Comparison of ENCODE assay signal across 29 cellular contexts in the genomic region with DNA sequence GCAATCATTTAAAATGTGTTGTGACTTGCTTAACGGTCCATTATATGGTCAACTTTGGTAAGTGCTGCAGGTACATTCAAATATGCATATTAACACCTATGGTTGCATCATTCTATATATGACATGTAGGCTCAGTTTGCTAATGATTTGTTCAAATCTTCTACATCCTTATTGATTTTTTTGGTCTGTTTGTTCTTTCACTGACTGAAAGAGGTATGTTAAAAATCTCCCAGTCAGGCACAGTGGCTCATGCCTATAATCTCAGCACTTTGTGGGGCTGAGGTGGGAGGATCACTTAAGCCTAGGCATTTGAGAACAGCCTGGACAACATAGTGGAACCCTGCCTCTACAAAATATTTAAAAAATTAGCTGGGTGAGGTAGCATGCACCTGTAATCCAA.
"Had no signal": no experiment of that assay in that cellular context is flagged by ENCODE, and none has a peak within 500 bp of the region (broad histone marks: within the 10 kb centered on the region; RNA-seq: fewer than 3 reads in every experiment).

No MANE protein-coding gene starts in this region.

- H3K36me3 ChIP-seq: brain microvascular endothelial cell had no signal

- H3K27me3 ChIP-seq: brain microvascular endothelial cell, esophagus squamous epithelium, gastroesophageal sphincter had no signal

- H3K9me3 Mint-ChIP-seq: activated CD8-positive, alpha-beta T cell treated with anti-CD3 and anti-CD28 coated beads for 36 hours; activated T-cell treated with anti-CD3 and anti-CD28 coated beads, Interleukin-2, amount 50 U/mL, for 4 hours; activated T-helper 17 cell treated with anti-CD3 and anti-CD28 coated beads, Interleukin-2, amount 50 U/mL, for 72 hours; central memory CD8-positive, alpha-beta T cell; effector memory CD8-positive, alpha-beta T cell had no signal

- FAIRE-seq: astrocyte, bronchial epithelial cell, colon had no signal

- H3K9me3 ChIP-seq: esophagus squamous epithelium, gastroesophageal sphincter had no signal

- H3K27ac ChIP-seq: brain microvascular endothelial cell, epithelial cell of prostate, esophagus squamous epithelium, gastroesophageal sphincter had no signal

- DNase-seq: activated CD4-positive, alpha-beta T cell treated with anti-CD3 and anti-CD28 coated beads for 1 hour; activated CD4-positive, alpha-beta T cell treated with anti-CD3 and anti-CD28 coated beads for 48 hours; activated CD4-positive, alpha-beta T cell treated with anti-CD3 and anti-CD28 coated beads, Interleukin-2, amount 50 U/mL, for 1 hour; activated CD4-positive, alpha-beta T cell treated with anti-CD3 and anti-CD28 coated beads, Interleukin-2, amount 50 U/mL, for 48 hours; activated CD8-positive, alpha-beta memory T cell treated with anti-CD3 and anti-CD28 coated beads for 24 hours; activated CD8-positive, alpha-beta T cell treated with anti-CD3 and anti-CD28 coated beads for 36 hours; activated effector memory CD4-positive, alpha-beta T cell treated with Interleukin-2 at 50 U/mL for 16 hours; activated gamma-delta T cell treated with Interleukin-2 at 50 U/mL for 16 hours; activated naive CD4-positive, alpha-beta T cell treated with anti-CD3 and anti-CD28 coated beads, Interleukin-2, amount 50 U/mL, for 16 hours; activated naive CD4-positive, alpha-beta T cell treated with Interleukin-2 at 50 U/mL for 16 hours; activated T-cell treated with anti-CD3 and anti-CD28 coated beads, Interleukin-2, amount 50 U/mL, for 4 hours; amniotic stem cell; anterior cingulate cortex; brain microvascular endothelial cell; cortex of kidney; dermis blood vessel endothelial cell; effector CD4-positive, alpha-beta T cell; effector memory CD8-positive, alpha-beta T cell; esophagus squamous epithelium; foreskin melanocyte; T-helper 2 cell had no signal

- ATAC-seq: activated CD8-positive, alpha-beta T cell treated with anti-CD3 and anti-CD28 coated beads for 36 hours; activated T-cell treated with anti-CD3 and anti-CD28 coated beads, Interleukin-2, amount 50 U/mL, for 4 hours; activated T-helper 17 cell treated with anti-CD3 and anti-CD28 coated beads, Interleukin-2, amount 50 U/mL, for 72 hours; effector memory CD8-positive, alpha-beta T cell; gastroesophageal sphincter had no signal

- H3K4me1 ChIP-seq: esophagus squamous epithelium, gastroesophageal sphincter had no signal

- H3K27me3 Mint-ChIP-seq: activated CD8-positive, alpha-beta T cell treated with anti-CD3 and anti-CD28 coated beads for 36 hours; activated naive CD8-positive, alpha-beta T cell; activated T-helper 17 cell treated with anti-CD3 and anti-CD28 coated beads, Interleukin-2, amount 50 U/mL, for 72 hours; central memory CD8-positive, alpha-beta T cell; effector memory CD8-positive, alpha-beta T cell had no signal

- H3K4me1 Mint-ChIP-seq: activated T-helper 17 cell treated with anti-CD3 and anti-CD28 coated beads, Interleukin-2, amount 50 U/mL, for 72 hours; central memory CD8-positive, alpha-beta T cell had no signal

- H3K4me3 ChIP-seq: esophagus squamous epithelium, gastroesophageal sphincter had no signal

- H3K27ac Mint-ChIP-seq: activated CD8-positive, alpha-beta T cell treated with anti-CD3 and anti-CD28 coated beads for 36 hours; activated naive CD8-positive, alpha-beta T cell had no signal

- H3K4me3 Mint-ChIP-seq: activated CD8-positive, alpha-beta T cell treated with anti-CD3 and anti-CD28 coated beads for 36 hours; activated naive CD8-positive, alpha-beta T cell; activated T-cell treated with anti-CD3 and anti-CD28 coated beads, Interleukin-2, amount 50 U/mL, for 4 hours; activated T-helper 17 cell treated with anti-CD3 and anti-CD28 coated beads, Interleukin-2, amount 50 U/mL, for 72 hours; central memory CD8-positive, alpha-beta T cell; effector memory CD8-positive, alpha-beta T cell had no signal
